ENCODE assay signal across 1 cellular context in genomic region chr1:233019083-233019482, GRCh38.
TF ChIP-seq lines count a peak whose summit lies in the region.

No MANE protein-coding gene starts in this region.

TF ChIP-seq in IMR-90, 13 proteins besides CTCF, POLR2A, EP300 and RAD21 (continued from another document):
- no peak for TF ChIP-seq NFE2L2 (IDR thresholded peaks at IDR 0.05; ENCODE audit: low read depth, low read length)
- TF ChIP-seq RCOR1 (IDR thresholded peaks at IDR 0.05; ENCODE audit: insufficient replicate concordance, low read length), result no peak
- TF ChIP-seq, protein P1, sequence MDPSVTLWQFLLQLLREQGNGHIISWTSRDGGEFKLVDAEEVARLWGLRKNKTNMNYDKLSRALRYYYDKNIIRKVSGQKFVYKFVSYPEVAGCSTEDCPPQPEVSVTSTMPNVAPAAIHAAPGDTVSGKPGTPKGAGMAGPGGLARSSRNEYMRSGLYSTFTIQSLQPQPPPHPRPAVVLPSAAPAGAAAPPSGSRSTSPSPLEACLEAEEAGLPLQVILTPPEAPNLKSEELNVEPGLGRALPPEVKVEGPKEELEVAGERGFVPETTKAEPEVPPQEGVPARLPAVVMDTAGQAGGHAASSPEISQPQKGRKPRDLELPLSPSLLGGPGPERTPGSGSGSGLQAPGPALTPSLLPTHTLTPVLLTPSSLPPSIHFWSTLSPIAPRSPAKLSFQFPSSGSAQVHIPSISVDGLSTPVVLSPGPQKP (IDR thresholded peaks at IDR 0.05; ENCODE audit: borderline replicate concordance, low read depth, low read length), result no peak
- TF ChIP-seq BHLHE40 (IDR thresholded peaks at IDR 0.05; ENCODE audit: low read depth, low read length), result no peak
- no peak for TF ChIP-seq CHD1 (IDR thresholded peaks at IDR 0.05; ENCODE audit: low read depth, low read length)
TF ChIP-seq in IMR-90: peak in this region for 0.
